Comparison of ENCODE assay signal across 8 cellular contexts in the genomic region with DNA sequence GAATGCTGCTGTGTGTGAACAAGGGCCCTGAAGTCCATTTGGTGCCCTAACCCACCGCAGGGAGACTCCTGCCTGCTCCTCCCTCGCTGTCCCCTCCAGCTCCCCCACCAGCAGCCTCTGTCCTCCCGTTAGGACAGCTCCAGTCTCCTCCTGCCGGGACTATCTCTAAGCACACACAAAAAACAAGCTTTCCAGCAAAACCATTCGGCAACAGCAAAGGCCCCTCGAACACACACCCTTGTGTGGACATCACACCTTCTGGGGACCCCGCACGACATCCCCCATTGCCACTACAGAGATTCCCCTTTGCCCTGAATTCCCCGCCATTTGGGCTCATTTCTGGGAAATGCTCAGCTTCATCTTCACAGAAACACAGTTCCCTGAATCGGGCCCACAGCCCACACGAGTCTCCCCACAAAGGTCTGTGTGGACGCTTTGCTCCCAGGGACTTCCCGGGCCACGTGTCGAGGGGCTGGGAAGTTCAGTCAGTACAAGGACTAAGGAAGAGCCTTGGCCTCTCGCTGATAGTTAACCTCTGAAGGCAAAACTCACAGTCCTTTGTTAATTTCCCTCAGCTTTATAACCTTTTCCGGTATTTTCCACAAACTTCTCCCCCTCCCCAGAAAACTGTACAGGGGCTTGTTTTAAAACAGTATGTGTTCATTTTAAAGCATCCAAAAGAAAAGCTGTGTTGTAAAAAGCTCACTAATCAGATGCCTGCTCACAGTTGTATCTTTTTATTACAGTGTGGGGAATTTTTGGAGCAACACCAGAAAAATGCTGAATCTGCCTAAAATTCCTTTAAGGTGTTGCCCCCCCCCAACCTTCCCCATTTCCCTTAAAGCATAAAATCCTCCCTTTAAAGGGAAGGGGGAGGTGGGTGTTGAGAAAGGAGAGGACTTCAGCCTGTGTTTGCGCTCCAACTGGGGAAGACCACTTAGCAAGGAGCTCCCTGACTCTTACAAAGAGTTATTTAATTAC. TPM values are rescaled to one million over a fixed set of nuclear protein-coding genes. Genes with fewer than 3 reads are reported as not detected.
DNase-seq lines count a peak whose midpoint lies in the region; ATAC-seq and TF ChIP-seq lines count a peak whose summit lies in the region.

No MANE protein-coding gene starts in this region.

- peak; percentile 50 for DNase-seq in GM23248
- DNase-seq in activated T-cell treated with anti-CD3 and anti-CD28 coated beads, Interleukin-2, amount 50 U/mL, for 48 hours, result peak; percentile 54 to 62
- no peak for DNase-seq in left ventricle myocardium inferior
- DNase-seq in spleen, result no peak
- DNase-seq in stimulated activated CD4-positive, alpha-beta T cell treated with anti-CD3 and anti-CD28 coated beads, Interleukin-4, amount 100 ng/mL, for 4 hours, result no peak
- DNase-seq in MG63, result no peak
- no peak for DNase-seq in cerebellum (ENCODE audit: low spot score)

- H3F3A ChIP-seq in GM23248 (ENCODE audit: insufficient read depth), result peaks cover 57% of the 10 kb centered on the region

- H3K27me3 ChIP-seq in GM23248 (replicated peaks; ENCODE audit: insufficient read depth) (no peaks in the 10 kb centered on the region), left ventricle myocardium inferior (ENCODE audit: low read depth) (no peaks in the 10 kb centered on the region), spleen (replicated peaks in 1 of 7) (no peaks in the 10 kb centered on the region), MG63 (no peaks in the 10 kb centered on the region)

- H3K9me3 ChIP-seq in GM23248 (ENCODE audit: low read depth) (no peaks in the 10 kb centered on the region), left ventricle myocardium inferior (replicated peaks) (no peaks in the 10 kb centered on the region), spleen (no peaks in the 10 kb centered on the region), MG63 (no peaks in the 10 kb centered on the region)

- H3K27ac ChIP-seq in GM23248 (peak overlapping the region; percentile 76), left ventricle myocardium inferior (replicated peaks) (peak overlapping the region; percentile 85), spleen (peak overlapping the region in 7 of 8 donors; percentile 54 to 82 (median 65))

- H3K9me2 ChIP-seq in GM23248 (ENCODE audit: insufficient read depth), result no peaks in the 10 kb centered on the region

- H3K4me3 ChIP-seq in GM23248, result no peak overlapping the region
- peak overlapping the region; percentile 64 for H3K4me3 ChIP-seq in left ventricle myocardium inferior
- H3K4me3 ChIP-seq in spleen, result peak overlapping the region in 1 of 8 donors; percentile 60
- H3K4me3 ChIP-seq in MG63, result no peak overlapping the region

- TF ChIP-seq CTCF in left ventricle myocardium inferior (IDR thresholded peaks at IDR 0.05; ENCODE audit: borderline replicate concordance) (no peak), spleen (IDR thresholded peaks at IDR 0.05 in 8 of 11, conservative IDR thresholded peaks at IDR 0.05 in 3 of 11) (no peak)

- intact Hi-C loops in left ventricle myocardium inferior (cut with micrococcal nuclease) (no loop called here), spleen (cut with DNase I; ENCODE audit: low total_unique reads) (loop anchor here (10.0 kb wide), 1 partner anchor 140 kb away; no protein-coding TSS in a partner anchor)

- in situ Hi-C loops in GM23248 (cut with MboI), result loop anchor here (25.0 kb wide), 1 partner anchor 188 kb away; no protein-coding TSS in a partner anchor

- no peak for ATAC-seq in GM18868 (IDR thresholded peaks at IDR 0.05; ENCODE audit: unreplicated experiment)

- no peaks in the 10 kb centered on the region for H4K20me1 ChIP-seq in GM23248 (ENCODE audit: insufficient read depth)

- H3K36me3 ChIP-seq in GM23248 (ENCODE audit: low read depth), result no peaks in the 10 kb centered on the region; the same call in 1 of the 2 replicates
- H3K36me3 ChIP-seq in left ventricle myocardium inferior, result peaks cover 20% of the 10 kb centered on the region
- peaks cover 0 to 18% (median 0%) of the 10 kb centered on the region in 6 donors for H3K36me3 ChIP-seq in spleen
- peaks cover 32% of the 10 kb centered on the region for H3K36me3 ChIP-seq in MG63

- peak overlapping the region; percentile 45 for H3K4me2 ChIP-seq in GM23248 (ENCODE audit: unreplicated experiment)

- no peak for TF ChIP-seq POLR2A in spleen (IDR thresholded peaks at IDR 0.05)

- peaks cover 64% of the 10 kb centered on the region for H3K4me1 ChIP-seq in GM23248 (ENCODE audit: insufficient read depth)
- H3K4me1 ChIP-seq in left ventricle myocardium inferior, result peaks cover 97% of the 10 kb centered on the region
- peaks cover 61 to 98% (median 87%) of the 10 kb centered on the region in 6 donors for H3K4me1 ChIP-seq in spleen

- H3K79me2 ChIP-seq in GM23248 (ENCODE audit: insufficient read depth), result peaks cover 98% of the 10 kb centered on the region

- no peak overlapping the region for H2AFZ ChIP-seq in GM23248

- WGBS in GM23248 (ENCODE audit: low coverage in 1 of 2, low lambda C conversion rate in 2 of 2, missing lambda C conversion rate in 2 of 2), 2 experiments, result 40 to 41% methylated on average over 18 of the region's 18 CpGs
- 35 to 69% (median 47%) methylated on average over 18 of the region's 18 CpGs for WGBS in spleen, 5 donors

- H3K9ac ChIP-seq in GM23248, result peak overlapping the region; percentile 55

RNA-seq across cellular contexts. Expression of gene SMAD7, which starts 25.9 kb away (rescaled TPM):
- total RNA-seq in GM23248 (2014; rRNA removed; shearing (Covaris generic)), result 43.6 and 51.7 TPM in 2 replicates
- polyA plus RNA-seq in GM23248 (2016; fragmentation: Nextera tagmentation; extraction: Ambion mirVana) (6.8 and 8.4 TPM in 2 replicates), spleen (1 to 10 TPM; 2.5 to 5.4 (median 4.6) TPM)
- total RNA-seq in left ventricle myocardium inferior (19.3 TPM), spleen (10 to 100 TPM; 14.3 to 21.2 (median 16.2) TPM), cerebellum (14.9 TPM)
- 13.4 and 29.3 TPM in 2 replicates for total RNA-seq in MG63 (2014; rRNA removed; shearing (Covaris generic); ENCODE audit: low replicate concordance)

Comparison
In these comparisons a context has a peak if more than half of its experiments do, and no peak if none do; other contexts are left out.
1. DNase-seq: peak in GM23248 (single experiment) and activated T-cell treated with anti-CD3 and anti-CD28 coated beads, Interleukin-2, amount 50 U/mL, for 48 hours (2 of 2); none in left ventricle myocardium inferior (single experiment), spleen (single experiment), stimulated activated CD4-positive, alpha-beta T cell treated with anti-CD3 and anti-CD28 coated beads, Interleukin-4, amount 100 ng/mL, for 4 hours (0 of 2), MG63 (single experiment) and cerebellum (single experiment).
2. Peak in every context shown above with its lines, with median percentiles within 50 percentile points of each other: H3K27ac ChIP-seq.